18 cellular contexts compared by ENCODE assay signal in genomic region chr6:80886475-80886874, GRCh38.
DNase-seq lines count a peak whose midpoint lies in the region; ATAC-seq and TF ChIP-seq lines count a peak whose summit lies in the region.
"Had no signal": no experiment of that assay in that cellular context is flagged by ENCODE, and none has a peak within 500 bp of the region (broad histone marks: within the 10 kb centered on the region; RNA-seq: fewer than 3 reads in every experiment).

No MANE protein-coding gene starts in this region.

- no peaks in the 10 kb centered on the region for H3K9me3 ChIP-seq in OCI-LY3 (ENCODE audit: insufficient read depth, low read length)
- no peaks in the 10 kb centered on the region for H3K9me3 ChIP-seq in aorta (ENCODE audit: control insufficient read depth, low read length)
- no peaks in the 10 kb centered on the region for H3K9me3 ChIP-seq in colonic mucosa
- H3K9me3 ChIP-seq: BE2C, HAP-1, MG63 had no signal

- ATAC-seq in GM18520 (IDR thresholded peaks at IDR 0.05; ENCODE audit: unreplicated experiment): peak; percentile 52
- peak; percentile 85 for ATAC-seq in HG02588 (IDR thresholded peaks at IDR 0.05; ENCODE audit: unreplicated experiment)
- peak; percentile 79 for ATAC-seq in HG02981 (IDR thresholded peaks at IDR 0.05; ENCODE audit: unreplicated experiment)
- no peak for ATAC-seq in aorta (ENCODE audit: low FRiP score)
- no peak for ATAC-seq in GM18873 (IDR thresholded peaks at IDR 0.05; ENCODE audit: low FRiP score, unreplicated experiment)

- WGBS in aorta, 2 donors: 94 to 96% methylated on average over 2 of the region's 2 CpGs

- H3K4me3 ChIP-seq in OCI-LY3 (ENCODE audit: low read length) (no peak overlapping the region), aorta (ENCODE audit: low read length in 2 of 2) (no peak overlapping the region), colonic mucosa (no peak overlapping the region)
- H3K4me3 ChIP-seq: HAP-1, MG63, PC-9 had no signal

- H3K27ac ChIP-seq in OCI-LY3 (ENCODE audit: low read length) (no peak overlapping the region), aorta (ENCODE audit: low read depth in 1 of 2, low read length in 2 of 2) (no peak overlapping the region), colonic mucosa (no peak overlapping the region)
- H3K27ac ChIP-seq: PC-9 had no signal

- intact Hi-C loops in aorta (cut with DNase I): no loop called here
- intact Hi-C loops in colonic mucosa (cut with DNase I): no loop called here

- TF ChIP-seq CTCF in OCI-LY3 (IDR thresholded peaks at IDR 0.05; ENCODE audit: low read depth, low read length) (no peak), colonic mucosa (IDR thresholded peaks at IDR 0.05) (no peak)

- no peak overlapping the region for H3K9ac ChIP-seq in OCI-LY3 (ENCODE audit: low read length)
- H3K9ac ChIP-seq in colonic mucosa (ENCODE audit: low read depth in 2 of 2, low read length in 2 of 2): no peak overlapping the region

- DNase-seq in aorta (no peak), colonic mucosa (no peak), NCI-H226 (no peak)
- DNase-seq: BE2C; CD4-positive, alpha-beta memory T cell; DMS79 treated with DMSO at 0.1 percent for 48 hours; GDM1; MG63; NCI-H1105; NCI-H187; NCI-H446; PC-9 had no signal

- peak overlapping the region; percentile 13; the same call in 1 of the 2 replicates for H3K4me2 ChIP-seq in OCI-LY3 (ENCODE audit: low read length)
- H3K4me2 ChIP-seq: PC-9 had no signal

- H3K27me3 ChIP-seq in OCI-LY3 (ENCODE audit: low read depth, low read length) (no peaks in the 10 kb centered on the region), aorta (ENCODE audit: control insufficient read depth in 1 of 2, insufficient read depth in 2 of 2, low read length in 1 of 2) (no peaks in the 10 kb centered on the region), colonic mucosa (no peaks in the 10 kb centered on the region)
- H3K27me3 ChIP-seq: BE2C, MG63 had no signal

- no peaks in the 10 kb centered on the region for H3K79me2 ChIP-seq in OCI-LY3 (ENCODE audit: low read length)

- H2AFZ ChIP-seq in OCI-LY3 (ENCODE audit: low read depth, low read length): no peak overlapping the region
- H2AFZ ChIP-seq: PC-9 had no signal

- H4K20me1 ChIP-seq in OCI-LY3 (ENCODE audit: insufficient read depth, low read length): no peaks in the 10 kb centered on the region

- no peaks in the 10 kb centered on the region for H3K36me3 ChIP-seq in OCI-LY3 (replicated peaks; ENCODE audit: low read depth, low read length)
- H3K36me3 ChIP-seq in aorta (ENCODE audit: control insufficient read depth in 1 of 2, insufficient read depth in 2 of 2, low read length in 1 of 2): no peaks in the 10 kb centered on the region
- no peaks in the 10 kb centered on the region for H3K36me3 ChIP-seq in colonic mucosa
- H3K36me3 ChIP-seq: BE2C, HAP-1, MG63 had no signal

- H3K4me1 ChIP-seq in OCI-LY3 (ENCODE audit: low read length): peaks cover 8% of the 10 kb centered on the region
- no peaks in the 10 kb centered on the region for H3K4me1 ChIP-seq in aorta (ENCODE audit: control insufficient read depth in 1 of 2, insufficient read depth in 2 of 2, low read length in 2 of 2)
- no peaks in the 10 kb centered on the region for H3K4me1 ChIP-seq in colonic mucosa
- H3K4me1 ChIP-seq: BE2C, HAP-1 had no signal

Comparison
In these comparisons a context has a peak if more than half of its experiments do, and no peak if none do; other contexts are left out.
1. ATAC-seq: peak in GM18520 (single experiment), HG02588 (single experiment) and HG02981 (single experiment); none in aorta (single experiment) and GM18873 (single experiment).